Comparison of ENCODE assay signal across 6 cellular contexts in the genomic region with DNA sequence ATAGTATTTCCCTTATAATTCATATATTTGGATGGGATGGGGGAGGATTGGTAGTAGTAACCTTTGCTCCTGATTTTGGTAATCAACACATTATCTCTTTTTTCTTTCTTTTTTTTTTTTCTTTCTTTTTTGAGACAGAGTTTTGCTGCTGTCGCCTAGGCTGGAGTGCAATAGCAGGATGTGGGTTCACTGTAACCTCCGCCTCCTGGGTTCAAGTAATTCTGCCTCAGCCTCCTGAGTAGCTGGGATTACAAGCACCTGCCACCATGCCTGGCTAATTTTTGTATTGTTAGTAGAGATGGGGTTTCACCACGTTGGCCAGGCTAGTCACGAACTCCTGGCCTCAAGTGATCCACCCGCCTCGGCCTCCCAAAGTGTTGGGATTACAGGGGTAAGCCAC. TPM values are rescaled to one million over a fixed set of nuclear protein-coding genes. Genes with fewer than 3 reads are reported as not detected.
"Had no signal": no experiment of that assay in that cellular context is flagged by ENCODE, and none has a peak within 500 bp of the region (broad histone marks: within the 10 kb centered on the region; RNA-seq: fewer than 3 reads in every experiment).

No MANE protein-coding gene starts in this region.

RNA-seq across cellular contexts. Expression of gene NUTM2E, which starts 3.2 kb away (rescaled TPM):
- total RNA-seq: activated CD8-positive, alpha-beta memory T cell treated with anti-CD3 and anti-CD28 coated beads for 36 hours; activated naive CD4-positive, alpha-beta T cell treated with anti-CD3 and anti-CD28 coated beads, Interleukin-2, amount 50 U/mL, for 72 hours; cardiac septum; skeletal muscle tissue; subcutaneous adipose tissue had no signal
- polyA plus RNA-seq: right cardiac atrium had no signal
